13 cellular contexts compared by ENCODE assay signal in genomic region chr20:2256132-2256531, GRCh38. TPM values are rescaled to one million over a fixed set of nuclear protein-coding genes. Genes with fewer than 3 reads are reported as not detected.
"Had no signal": no experiment of that assay in that cellular context is flagged by ENCODE, and none has a peak within 500 bp of the region (broad histone marks: within the 10 kb centered on the region; RNA-seq: fewer than 3 reads in every experiment).

No MANE protein-coding gene starts in this region.

- H3K36me3 Mint-ChIP-seq: activated naive CD4-positive, alpha-beta T cell treated with anti-CD3 and anti-CD28 coated beads, Interleukin-2, amount 50 U/mL, for 72 hours had no signal

- H3K27ac Mint-ChIP-seq: activated naive CD4-positive, alpha-beta T cell treated with anti-CD3 and anti-CD28 coated beads, Interleukin-2, amount 50 U/mL, for 72 hours; activated T-cell treated with anti-CD3 and anti-CD28 coated beads, Interleukin-2, amount 50 U/mL, for 72 hours; stimulated activated naive CD8-positive, alpha-beta T cell treated with anti-CD3 and anti-CD28 coated beads, Interleukin-15, Interleukin-2, amounts not matched to agents 100 ng/mL and 50 ng/mL, for 24 hours had no signal

- H3K9me3 ChIP-seq: upper lobe of left lung had no signal

- H3K27me3 ChIP-seq: foreskin keratinocyte, upper lobe of left lung had no signal

- H3K27ac ChIP-seq: foreskin keratinocyte, upper lobe of left lung had no signal

- H3K36me3 ChIP-seq: upper lobe of left lung had no signal

- DNase-seq: activated CD8-positive, alpha-beta memory T cell treated with anti-CD3 and anti-CD28 coated beads, Interleukin-2, amount 50 U/mL, for 4 hours; activated gamma-delta T cell; activated T-cell treated with anti-CD3 and anti-CD28 coated beads, Interleukin-2, amount 50 U/mL, for 72 hours; foreskin keratinocyte; kidney glomerular epithelial cell; mesendoderm; nephron progenitor cell had no signal

- H3K4me3 Mint-ChIP-seq: activated T-cell treated with anti-CD3 and anti-CD28 coated beads, Interleukin-2, amount 50 U/mL, for 72 hours; nephron progenitor cell; stimulated activated naive CD8-positive, alpha-beta T cell treated with anti-CD3 and anti-CD28 coated beads, Interleukin-15, Interleukin-2, amounts not matched to agents 100 ng/mL and 50 ng/mL, for 24 hours had no signal

- H3K4me1 ChIP-seq: foreskin keratinocyte, upper lobe of left lung had no signal

- H3K4me3 ChIP-seq: upper lobe of left lung had no signal

- H3K9me3 Mint-ChIP-seq: activated naive CD4-positive, alpha-beta T cell treated with anti-CD3 and anti-CD28 coated beads, Interleukin-2, amount 50 U/mL, for 72 hours; activated T-cell treated with anti-CD3 and anti-CD28 coated beads, Interleukin-2, amount 50 U/mL, for 72 hours; nephron progenitor cell; stimulated activated naive CD8-positive, alpha-beta T cell treated with anti-CD3 and anti-CD28 coated beads, Interleukin-15, Interleukin-2, amounts not matched to agents 100 ng/mL and 50 ng/mL, for 24 hours had no signal

RNA-seq across cellular contexts. Expression of gene TGM3, which starts 39.7 kb away (rescaled TPM):
- total RNA-seq: activated T-cell treated with anti-CD3 and anti-CD28 coated beads, Interleukin-2, amount 50 U/mL, for 72 hours; cardiac septum; foreskin keratinocyte; osteoblast; sciatic nerve had no signal
- polyA plus RNA-seq: foreskin keratinocyte had no signal
